ENCODE assay signal across 21 cellular contexts in genomic region chr5:72379936-72380335, GRCh38. TPM values are rescaled to one million over a fixed set of nuclear protein-coding genes. Genes with fewer than 3 reads are reported as not detected.
DNase-seq lines count a peak whose midpoint lies in the region; ATAC-seq and TF ChIP-seq lines count a peak whose summit lies in the region.
"Had no signal": no experiment of that assay in that cellular context is flagged by ENCODE, and none has a peak within 500 bp of the region (broad histone marks: within the 10 kb centered on the region; RNA-seq: fewer than 3 reads in every experiment).

No MANE protein-coding gene starts in this region.

- no peak overlapping the region for H2AK9ac ChIP-seq in IMR-90 (replicated peaks; ENCODE audit: low read depth, low read length, poor library complexity)

- H4K8ac ChIP-seq in IMR-90 (ENCODE audit: low read depth in 2 of 2, low read length in 2 of 2) = 0 out of 4 replicates have a peak overlapping the region, but pooled peaks of 1 of the 2 experiments have one; percentile 32

- peak overlapping the region; percentile 65 for H3K4ac ChIP-seq in IMR-90 (ENCODE audit: low read depth, low read length)

- intact Hi-C loops in IMR-90 (cut with micrococcal nuclease) (no loop called here), lower lobe of right lung (cut with DNase I) (no loop called here)

- no peak for TF ChIP-seq CTCF in IMR-90 (conservative IDR thresholded peaks at IDR 0.05; ENCODE audit: low read depth, low read length)
- TF ChIP-seq CTCF in brain microvascular endothelial cell (IDR thresholded peaks at IDR 0.05; ENCODE audit: low read depth, low read length, missing control alignments) = no peak
- no peak for TF ChIP-seq CTCF in foreskin fibroblast (IDR thresholded peaks at IDR 0.05; ENCODE audit: low read depth, low read length)
- TF ChIP-seq CTCF in lower lobe of right lung (IDR thresholded peaks at IDR 0.05) = no peak

- H2BK120ac ChIP-seq in IMR-90 (ENCODE audit: low read depth, low read length) = peak overlapping the region; percentile 81

- H2AFZ ChIP-seq in IMR-90 (replicated peaks; ENCODE audit: low read length, poor library complexity) = no peak overlapping the region
- H2AFZ ChIP-seq: parathyroid adenoma had no signal

- H2AK5ac ChIP-seq in IMR-90 (ENCODE audit: low read depth, low read length) = peak overlapping the region; percentile 91

- H3K4me3 Mint-ChIP-seq in naive thymus-derived CD8-positive, alpha-beta T cell = no peak overlapping the region
- H3K4me3 Mint-ChIP-seq: effector memory CD8-positive, alpha-beta T cell; stimulated activated naive B cell treated with anti-CD40 and anti-IgM and Interleukin-4, amounts not matched to agents 10 μg/mL and 1 μg/mL and 100 μg/mL, for 72 hours had no signal

- no peak overlapping the region for H3K27ac ChIP-seq in IMR-90 (ENCODE audit: insufficient read depth, low read length)
- no peak overlapping the region for H3K27ac ChIP-seq in brain microvascular endothelial cell
- peak overlapping the region; percentile 85 for H3K27ac ChIP-seq in skeletal muscle tissue (ENCODE audit: low read depth, low read length)
- no peak overlapping the region for H3K27ac ChIP-seq in lower lobe of right lung
- H3K27ac ChIP-seq: parathyroid adenoma, tibial nerve had no signal

- TF ChIP-seq POLR2A in IMR-90 (IDR thresholded peaks at IDR 0.05; ENCODE audit: low read depth, low read length) = no peak

- in situ Hi-C loops in IMR-90 (cut with MboI; ENCODE audit: low sequenced_read_pairs) (no loop called here), brain microvascular endothelial cell (cut with HindIII; ENCODE audit: low pct_ligation_motif_present, low sequenced_read_pairs) (no loop called here)

- H3K9ac ChIP-seq in IMR-90 (ENCODE audit: low read depth, low read length) (no peak overlapping the region), skeletal muscle tissue (ENCODE audit: low read depth in 1 of 3, low read length in 3 of 3) (no peak overlapping the region)
- H3K9ac ChIP-seq: parathyroid adenoma had no signal

- H3K9me3 ChIP-seq in IMR-90 (ENCODE audit: control insufficient read depth, insufficient read depth, low read length) (no peaks in the 10 kb centered on the region), skeletal muscle tissue (ENCODE audit: control insufficient read depth in 3 of 3, low read length in 3 of 3) (no peaks in the 10 kb centered on the region), lower lobe of right lung (no peaks in the 10 kb centered on the region)
- H3K9me3 ChIP-seq: HAP-1, tibial nerve had no signal

- H4K20me1 ChIP-seq in IMR-90 (ENCODE audit: insufficient read depth, low read length) = no peaks in the 10 kb centered on the region

- H2BK5ac ChIP-seq in IMR-90 (ENCODE audit: low read depth, low read length, poor library complexity, severe bottlenecking) = peak overlapping the region; percentile 64

- dilution Hi-C loops in IMR-90 (cut with HindIII; ENCODE audit: low sequenced_read_pairs, unreplicated experiment) = no loop called here

- H3K79me1 ChIP-seq in IMR-90 (ENCODE audit: low read depth in 1 of 2, low read length in 2 of 2) = no peaks in the 10 kb centered on the region

- peak overlapping the region; percentile 78 for H4K91ac ChIP-seq in IMR-90 (ENCODE audit: insufficient read depth, low read depth, low read length)

- no peak overlapping the region for H3K56ac ChIP-seq in IMR-90 (ENCODE audit: extremely low read depth, insufficient read depth, low read length)

- H3K27me3 ChIP-seq in IMR-90 (ENCODE audit: control insufficient read depth, insufficient read depth, low read length) (no peaks in the 10 kb centered on the region), brain microvascular endothelial cell (replicated peaks) (no peaks in the 10 kb centered on the region), skeletal muscle tissue (ENCODE audit: control insufficient read depth in 3 of 3, insufficient read depth in 3 of 3, low read length in 3 of 3) (no peaks in the 10 kb centered on the region), lower lobe of right lung (ENCODE audit: low read depth) (no peaks in the 10 kb centered on the region)
- H3K27me3 ChIP-seq: tibial nerve had no signal

- CTCF ChIA-PET in IMR-90 (lab: Yijun Ruan, JAX) = interaction anchor here (1.1 to 1.2 kb wide), 2 partner anchors 24 to 144 kb away, joined by 3 read pairs; no protein-coding TSS in a partner anchor

- no peak overlapping the region for H3K4me2 ChIP-seq in IMR-90 (ENCODE audit: low read depth, low read length)

- H3K36me3 ChIP-seq in IMR-90 (ENCODE audit: control insufficient read depth, insufficient read depth, low read length) (no peaks in the 10 kb centered on the region), brain microvascular endothelial cell (replicated peaks) (no peaks in the 10 kb centered on the region), skeletal muscle tissue (ENCODE audit: control insufficient read depth in 3 of 3, insufficient read depth in 3 of 3, low read length in 3 of 3) (no peaks in the 10 kb centered on the region), lower lobe of right lung (no peaks in the 10 kb centered on the region)
- H3K36me3 ChIP-seq: HAP-1, tibial nerve had no signal

- H3K4me3 ChIP-seq in IMR-90 (ENCODE audit: insufficient read depth, low read depth, low read length) (no peak overlapping the region), brain microvascular endothelial cell (ENCODE audit: low read depth, low read length) (no peak overlapping the region), foreskin fibroblast (ENCODE audit: low read depth in 1 of 2, low read length in 2 of 2) (no peak overlapping the region), skeletal muscle tissue (ENCODE audit: low read length in 3 of 3) (no peak overlapping the region), lower lobe of right lung (no peak overlapping the region)
- H3K4me3 ChIP-seq: HAP-1, tibial nerve had no signal

- peaks cover 0 to 4% (median under 1%) of the 10 kb centered on the region in 4 donors for H3K4me1 Mint-ChIP-seq in naive thymus-derived CD8-positive, alpha-beta T cell

- peaks cover 0 to 2% (median 0%) of the 10 kb centered on the region in 3 donors for H3K36me3 Mint-ChIP-seq in naive thymus-derived CD8-positive, alpha-beta T cell

- DNase-seq in IMR-90 (peak; percentile 52), brain microvascular endothelial cell (peak; percentile 34), foreskin fibroblast (peak; percentile 30 to 50), ureter (ENCODE audit: low spot score) (no peak), NCI-H2081 treated with DMSO at 0.1 percent for 48 hours (lab: John Stamatoyannopoulos, UW) (no peak), lower lobe of right lung (no peak)
- no peak for DNase-seq in naive thymus-derived CD8-positive, alpha-beta T cell
- DNase-seq: AML-193; central memory CD4-positive, alpha-beta T cell; DMS 273 treated with DMSO at 0.1 percent for 48 hours; effector memory CD8-positive, alpha-beta T cell; Kasumi-1; NCI-H1436; NCI-H345; SIG-M5; stimulated activated naive B cell treated with anti-CD40 and anti-IgM and Interleukin-4, amounts not matched to agents 10 μg/mL and 1 μg/mL and 100 μg/mL, for 72 hours had no signal

- H3K9me1 ChIP-seq in IMR-90 (ENCODE audit: insufficient read depth, low read length) = peaks cover 13% of the 10 kb centered on the region

- H3K23ac ChIP-seq in IMR-90 (ENCODE audit: low read depth, low read length) = peak overlapping the region; percentile 51; the same call in 1 of the 2 replicates

- H2BK15ac ChIP-seq in IMR-90 (ENCODE audit: low read depth, low read length) = peak overlapping the region; percentile 53

- H3K27me3 Mint-ChIP-seq in naive thymus-derived CD8-positive, alpha-beta T cell = peaks cover 0 to 30% (median 14%) of the 10 kb centered on the region in 5 donors

- H3K4me1 ChIP-seq in IMR-90 (ENCODE audit: control insufficient read depth, insufficient read depth, low read length) (peaks cover 13% of the 10 kb centered on the region), skeletal muscle tissue (ENCODE audit: control insufficient read depth in 3 of 3, insufficient read depth in 3 of 3, low read length in 3 of 3) (peaks cover 26 to 33% (median 27%) of the 10 kb centered on the region in 3 donors), lower lobe of right lung (peaks cover 15% of the 10 kb centered on the region)
- H3K4me1 ChIP-seq: HAP-1, parathyroid adenoma had no signal

- ATAC-seq in IMR-90 (ENCODE audit: low read depth) = no peak
- ATAC-seq in lower lobe of right lung = no peak
- ATAC-seq in naive thymus-derived CD8-positive, alpha-beta T cell = no peak
- ATAC-seq: effector memory CD8-positive, alpha-beta T cell; left lobe of liver had no signal

- peak overlapping the region; percentile 7; the same call in 1 of the 2 replicates for H3K18ac ChIP-seq in IMR-90 (ENCODE audit: low read depth, low read length)

- no peak for TF ChIP-seq RAD21 in IMR-90 (IDR thresholded peaks at IDR 0.05; ENCODE audit: low read length)

- no peak overlapping the region for H3K27ac Mint-ChIP-seq in naive thymus-derived CD8-positive, alpha-beta T cell
- H3K27ac Mint-ChIP-seq: effector memory CD8-positive, alpha-beta T cell; stimulated activated naive B cell treated with anti-CD40 and anti-IgM and Interleukin-4, amounts not matched to agents 10 μg/mL and 1 μg/mL and 100 μg/mL, for 72 hours had no signal

- WGBS in IMR-90 (ENCODE audit: extremely low coverage in 2 of 2, insufficient read length in 1 of 2), 2 experiments = 87% methylated on average over 3 of the region's 10 CpGs; no CpG with 5 or more reads in 1 of the 2 experiments

- H3K14ac ChIP-seq in IMR-90 (replicated peaks; ENCODE audit: low read depth, low read length) = peak overlapping the region; percentile 72

- BruUV-seq in IMR-90 (replicated peaks; lab: Mats Ljungman, UMichigan) = no TSS peak

- POLR2A ChIA-PET in IMR-90 (lab: Charles Lee; ENCODE audit: unreplicated experiment) = interaction anchor here (1.5 kb wide), 1 partner anchor 17 kb away, joined by 3 read pairs; no protein-coding TSS in a partner anchor
- POLR2A ChIA-PET in naive thymus-derived CD8-positive, alpha-beta T cell (lab: Charles Lee) = no interaction called here

- H3K9me3 Mint-ChIP-seq in naive thymus-derived CD8-positive, alpha-beta T cell = no peaks in the 10 kb centered on the region
- H3K9me3 Mint-ChIP-seq: effector memory CD8-positive, alpha-beta T cell had no signal

- peak overlapping the region; percentile 86 for H2BK20ac ChIP-seq in IMR-90 (ENCODE audit: low read depth, low read length)

- H4K5ac ChIP-seq in IMR-90 (ENCODE audit: low read depth, low read length) = peak overlapping the region; percentile 18; the same call in 1 of the 2 replicates

RNA-seq across cellular contexts. Expression of gene PTCD2, which starts 59.8 kb away (rescaled TPM):
- 9.9 and 10.0 TPM in 2 replicates for total RNA-seq in IMR-90 (2012; rRNA removed)
- polyA plus RNA-seq in IMR-90 (2012; rRNA removed) = 5.2 and 6.5 TPM in 2 replicates
- polyA plus RNA-seq in IMR-90 (2012; cell fraction: cytosol; rRNA removed) = 1.6 and 2.2 TPM in 2 replicates
- polyA plus RNA-seq in IMR-90 (2012; cell fraction: nucleus; rRNA removed; ENCODE audit: low replicate concordance) = 3.1 and 8.4 TPM in 2 replicates
- total RNA-seq in skeletal muscle tissue = 2.6 TPM
- 17.0 TPM for total RNA-seq in ureter
- 5.9 TPM for total RNA-seq in lower lobe of right lung
- total RNA-seq in naive thymus-derived CD8-positive, alpha-beta T cell = 10 to 100 TPM; 10.6 to 13.9 TPM
- 1 to 10 TPM; 4.0 to 6.1 (median 5.9) TPM for polyA plus RNA-seq in naive thymus-derived CD8-positive, alpha-beta T cell

RNA-seq across cellular contexts. Expression of gene MRPS27, which starts 59.9 kb away (rescaled TPM):
- total RNA-seq in IMR-90 (2012; rRNA removed) (80.3 and 90.5 TPM in 2 replicates), skeletal muscle tissue (75.7 TPM), ureter (69.0 TPM), lower lobe of right lung (35.1 TPM)
- polyA plus RNA-seq in IMR-90 (2012; rRNA removed) = 38.7 and 46.9 TPM in 2 replicates
- 21.4 and 34.8 TPM in 2 replicates for polyA plus RNA-seq in IMR-90 (2012; cell fraction: cytosol; rRNA removed)
- polyA plus RNA-seq in IMR-90 (2012; cell fraction: nucleus; rRNA removed; ENCODE audit: low replicate concordance) = 20.3 and 37.8 TPM in 2 replicates
- total RNA-seq in naive thymus-derived CD8-positive, alpha-beta T cell = 10 to 100 TPM; 45.2 to 48.5 TPM
- 10 to 100 TPM; 31.7 to 43.6 (median 36.0) TPM for polyA plus RNA-seq in naive thymus-derived CD8-positive, alpha-beta T cell

Comparison
In these comparisons a context has a peak if more than half of its experiments do, and no peak if none do; other contexts are left out.
1. DNase-seq: peak in IMR-90 (single experiment), brain microvascular endothelial cell (single experiment) and foreskin fibroblast (2 of 2); none in ureter (single experiment), NCI-H2081 treated with DMSO at 0.1 percent for 48 hours (single experiment), lower lobe of right lung (single experiment) and naive thymus-derived CD8-positive, alpha-beta T cell (0 of 10).